Comparison of ENCODE assay signal across 13 cellular contexts in genomic region chr17:38571833-38572274, GRCh38. TPM values are rescaled to one million over a fixed set of nuclear protein-coding genes. Genes with fewer than 3 reads are reported as not detected.
A peak's percentile ranks its signal among the peaks of the same experiment; 100 is the strongest.
DNase-seq lines count a peak whose midpoint lies in the region; TF ChIP-seq lines count a peak whose summit lies in the region.
"Had no signal": no experiment of that assay in that cellular context is flagged by ENCODE, and none has a peak within 500 bp of the region (broad histone marks: within the 10 kb centered on the region; RNA-seq: fewer than 3 reads in every experiment).

No MANE protein-coding gene starts in this region.

- H3K36me3 ChIP-seq in HUES48 (ENCODE audit: control insufficient read depth, insufficient read depth, low read length) (no peaks in the 10 kb centered on the region), neural progenitor cell (no peaks in the 10 kb centered on the region)
- H3K36me3 ChIP-seq: heart right ventricle had no signal

- peaks cover 95% of the 10 kb centered on the region for H3K27me3 ChIP-seq in HUES48 (ENCODE audit: control insufficient read depth, insufficient read depth, low read length)
- peaks cover 93% of the 10 kb centered on the region for H3K27me3 ChIP-seq in neural progenitor cell

- H3K4me3 ChIP-seq in HUES48 (ENCODE audit: low read depth, low read length) (peak overlapping the region; percentile 50; the same call in 1 of the 2 replicates), neural progenitor cell (peak overlapping the region; percentile 72)

- H3K4me1 ChIP-seq in HUES48 (ENCODE audit: control insufficient read depth, insufficient read depth, low read length) (peaks cover 14% of the 10 kb centered on the region), neural progenitor cell (peaks cover 17% of the 10 kb centered on the region)

- TF ChIP-seq CTCF in brain (conservative IDR thresholded peaks at IDR 0.05), result no peak
- TF ChIP-seq CTCF in neural progenitor cell (IDR thresholded peaks at IDR 0.05), result no peak

- H3K9me3 ChIP-seq in HUES48 (ENCODE audit: control insufficient read depth, insufficient read depth, low read length) (no peaks in the 10 kb centered on the region), neural progenitor cell (ENCODE audit: low read depth) (no peaks in the 10 kb centered on the region)
- H3K9me3 ChIP-seq: heart right ventricle had no signal

- DNase-seq in NCI-H2029 treated with DMSO at 0.1 percent for 48 hours (lab: John Stamatoyannopoulos, UW) (peak; percentile 1), NCI-H2029 (lab: John Stamatoyannopoulos, UW) (no peak), neural progenitor cell (ENCODE audit: low spot score) (peak; percentile 54), AML-193 (lab: John Stamatoyannopoulos, UW) (no peak), ecto neural progenitor cell (ENCODE audit: low spot score) (no peak)
- no peak for DNase-seq in stimulated activated CD4-positive, alpha-beta T cell treated with anti-CD3 and anti-CD28 coated beads, Interleukin-15, amount 100 ng/mL, for 24 hours
- DNase-seq: heart right ventricle; NCI-H345; stimulated activated CD8-positive, alpha-beta memory T cell treated with anti-CD3 and anti-CD28 coated beads, Interleukin-4, amount 100 ng/mL, for 48 hours had no signal

- H3K79me2 ChIP-seq in neural progenitor cell (ENCODE audit: low read depth), result no peaks in the 10 kb centered on the region

- H3K4me3 Mint-ChIP-seq in brain (peak overlapping the region in 4 of 5 experiments; percentile 62 to 75 (median 70)), neural progenitor cell (peak overlapping the region; percentile 80)

- no peak overlapping the region for H2AFZ ChIP-seq in neural progenitor cell (replicated peaks)

- H3F3A ChIP-seq in neural progenitor cell (ENCODE audit: low read depth), result peaks cover 35% of the 10 kb centered on the region

- H3K36me3 Mint-ChIP-seq in brain (no peaks in the 10 kb centered on the region), neural progenitor cell (no peaks in the 10 kb centered on the region)

- H4K20me1 ChIP-seq in neural progenitor cell (ENCODE audit: low read depth), result peaks cover 93% of the 10 kb centered on the region

- H3K27ac ChIP-seq in HUES48 (ENCODE audit: low read depth, low read length), result no peak overlapping the region
- H3K27ac ChIP-seq in neural progenitor cell, result no peak overlapping the region
- H3K27ac ChIP-seq: heart right ventricle, skin epidermis had no signal

- H3K27ac Mint-ChIP-seq in brain (no peak overlapping the region), neural progenitor cell (no peak overlapping the region)

- peak overlapping the region; percentile 100 for H3K4me2 ChIP-seq in neural progenitor cell

- H3K27me3 Mint-ChIP-seq in brain, result peaks cover 45% of the 10 kb centered on the region
- peaks cover 38% of the 10 kb centered on the region for H3K27me3 Mint-ChIP-seq in neural progenitor cell (ENCODE audit: insufficient read depth, low read depth)

- H3K4me1 Mint-ChIP-seq in brain (peaks cover 52% of the 10 kb centered on the region), neural progenitor cell (peaks cover 31% of the 10 kb centered on the region)

- H3K9ac ChIP-seq in HUES48 (ENCODE audit: low read depth, low read length) (no peak overlapping the region), neural progenitor cell (no peak overlapping the region)

- no peaks in the 10 kb centered on the region for H3K9me3 Mint-ChIP-seq in brain
- no peaks in the 10 kb centered on the region for H3K9me3 Mint-ChIP-seq in neural progenitor cell

RNA-seq across cellular contexts. Expression of gene SRCIN1, which starts 33.9 kb away (rescaled TPM):
- polyA plus RNA-seq in brain (ENCODE audit: insufficient read depth, low read depth, low replicate concordance), result 42.9 TPM
- 3.8 and 15.6 TPM in 2 replicates for total RNA-seq in neural progenitor cell (ENCODE audit: low replicate concordance)
- total RNA-seq: mononuclear cell had no signal

Comparison
In these comparisons a context has a peak if more than half of its experiments do, and no peak if none do; other contexts are left out.
1. DNase-seq: peak in NCI-H2029 treated with DMSO at 0.1 percent for 48 hours (single experiment) and neural progenitor cell (single experiment); none in NCI-H2029 (single experiment), AML-193 (0 of 2), ecto neural progenitor cell (single experiment) and stimulated activated CD4-positive, alpha-beta T cell treated with anti-CD3 and anti-CD28 coated beads, Interleukin-15, amount 100 ng/mL, for 24 hours (single experiment).